In genomic region chr9:16608906-16609305, GRCh38 we compare ENCODE assay signal across 18 cellular contexts.
DNase-seq lines count a peak whose midpoint lies in the region; ATAC-seq and TF ChIP-seq lines count a peak whose summit lies in the region.
"Had no signal": no experiment of that assay in that cellular context is flagged by ENCODE, and none has a peak within 500 bp of the region (broad histone marks: within the 10 kb centered on the region; RNA-seq: fewer than 3 reads in every experiment).

No MANE protein-coding gene starts in this region.

- CTCF ChIA-PET in WTC11 (lab: Charles Lee) = no interaction called here

- no peaks in the 10 kb centered on the region for H3K36me3 ChIP-seq in Loucy (ENCODE audit: insufficient read depth, low read length)
- no peaks in the 10 kb centered on the region for H3K36me3 ChIP-seq in neural progenitor cell

- peak; percentile 69 for ATAC-seq in WTC11
- ATAC-seq in HG03196 (IDR thresholded peaks at IDR 0.05; ENCODE audit: unreplicated experiment) = no peak
- ATAC-seq: HepG2 had no signal

- H3F3A ChIP-seq in Loucy (ENCODE audit: low read depth) = no peaks in the 10 kb centered on the region
- H3F3A ChIP-seq in neural progenitor cell (ENCODE audit: low read depth) = peaks cover 9% of the 10 kb centered on the region

- H2AFZ ChIP-seq in Loucy (ENCODE audit: low read length) = peak overlapping the region; percentile 51
- H2AFZ ChIP-seq in neural progenitor cell (replicated peaks) = no peak overlapping the region

- H3K27ac ChIP-seq in neural progenitor cell = no peak overlapping the region
- H3K27ac ChIP-seq: C4-2B had no signal

- no peaks in the 10 kb centered on the region for H3K9me3 Mint-ChIP-seq in WTC11
- no peaks in the 10 kb centered on the region for H3K9me3 Mint-ChIP-seq in neural progenitor cell
- H3K9me3 Mint-ChIP-seq: HFFc6 had no signal

- H3K9me3 ChIP-seq in Loucy (ENCODE audit: insufficient read depth, low read depth, low read length) = no peaks in the 10 kb centered on the region
- H3K9me3 ChIP-seq in neural progenitor cell (ENCODE audit: low read depth) = no peaks in the 10 kb centered on the region

- H3K79me2 ChIP-seq in Loucy (ENCODE audit: insufficient read depth, low read length) = no peaks in the 10 kb centered on the region
- H3K79me2 ChIP-seq in neural progenitor cell (ENCODE audit: low read depth) = no peaks in the 10 kb centered on the region

- H3K27me3 ChIP-seq in Loucy (ENCODE audit: insufficient read depth, low read length, poor library complexity, severe bottlenecking) (no peaks in the 10 kb centered on the region), neural progenitor cell (no peaks in the 10 kb centered on the region)

- TF ChIP-seq CTCF in Loucy (conservative IDR thresholded peaks at IDR 0.05; ENCODE audit: low read length) = no peak
- no peak for TF ChIP-seq CTCF in WTC11 (IDR thresholded peaks at IDR 0.05)
- TF ChIP-seq CTCF in neural progenitor cell (IDR thresholded peaks at IDR 0.05) = no peak

- H3K4me2 ChIP-seq in Loucy (ENCODE audit: low read depth, low read length, poor library complexity, severe bottlenecking) = no peak overlapping the region
- peak overlapping the region; percentile 19 for H3K4me2 ChIP-seq in neural progenitor cell

- H3K36me3 Mint-ChIP-seq in WTC11 = no peaks in the 10 kb centered on the region
- H3K36me3 Mint-ChIP-seq in neural progenitor cell = no peaks in the 10 kb centered on the region
- H3K36me3 Mint-ChIP-seq: CD4-positive, alpha-beta memory T cell had no signal

- H3K4me1 ChIP-seq in Loucy (ENCODE audit: insufficient read depth, low read length, poor library complexity, severe bottlenecking) (peaks cover 20% of the 10 kb centered on the region), neural progenitor cell (peaks cover 30% of the 10 kb centered on the region)

- H4K20me1 ChIP-seq in Loucy (ENCODE audit: insufficient read depth, low read length, poor library complexity, severe bottlenecking) (no peaks in the 10 kb centered on the region), neural progenitor cell (ENCODE audit: low read depth) (no peaks in the 10 kb centered on the region)

- no peak overlapping the region for H3K4me3 ChIP-seq in Loucy (ENCODE audit: low read length, poor library complexity, severe bottlenecking)
- H3K4me3 ChIP-seq in neural progenitor cell = no peak overlapping the region

- peaks cover 48% of the 10 kb centered on the region for H3K4me1 Mint-ChIP-seq in WTC11
- H3K4me1 Mint-ChIP-seq in neural progenitor cell = peaks cover 16% of the 10 kb centered on the region
- H3K4me1 Mint-ChIP-seq: B cell; CD4-positive, alpha-beta memory T cell had no signal

- no peaks in the 10 kb centered on the region for H3K27me3 Mint-ChIP-seq in WTC11 (ENCODE audit: low read depth)
- no peaks in the 10 kb centered on the region for H3K27me3 Mint-ChIP-seq in neural progenitor cell (ENCODE audit: insufficient read depth, low read depth)
- H3K27me3 Mint-ChIP-seq: B cell; CD4-positive, alpha-beta memory T cell had no signal

- DNase-seq in NCI-H2171 treated with DMSO at 0.1 percent for 48 hours (lab: John Stamatoyannopoulos, UW) (peak; percentile 10), NCI-H2171 (lab: John Stamatoyannopoulos, UW) (no peak), WTC11 (ENCODE audit: low spot score) (no peak), neural progenitor cell (ENCODE audit: low spot score) (peak; percentile 66), LoVo (ENCODE audit: low spot score) (no peak), H4 (ENCODE audit: low spot score) (no peak)
- DNase-seq: CD4-positive, alpha-beta memory T cell; COR-L47; DMS153; DND-41; GDM1; HCEC 1CT; HFFc6 had no signal

- POLR2A ChIA-PET in WTC11 (lab: Charles Lee) = no interaction called here

- H3K9ac ChIP-seq in Loucy (ENCODE audit: low read depth, low read length, poor library complexity, severe bottlenecking) = no peak overlapping the region
- H3K9ac ChIP-seq in neural progenitor cell = no peak overlapping the region

- no peak overlapping the region for H3K27ac Mint-ChIP-seq in WTC11
- no peak overlapping the region for H3K27ac Mint-ChIP-seq in neural progenitor cell
- H3K27ac Mint-ChIP-seq: B cell; CD4-positive, alpha-beta memory T cell; HFFc6 had no signal

- no peak overlapping the region for H3K4me3 Mint-ChIP-seq in WTC11
- H3K4me3 Mint-ChIP-seq in neural progenitor cell = no peak overlapping the region
- H3K4me3 Mint-ChIP-seq: B cell; CD4-positive, alpha-beta memory T cell; HFFc6 had no signal

- no peaks in the 10 kb centered on the region for H3K9me2 ChIP-seq in Loucy (replicated peaks; ENCODE audit: low read depth, low read length)

TF ChIP-seq in WTC11, 78 proteins besides CTCF, POLR2A, EP300 and RAD21:
- TF ChIP-seq, protein P1, sequence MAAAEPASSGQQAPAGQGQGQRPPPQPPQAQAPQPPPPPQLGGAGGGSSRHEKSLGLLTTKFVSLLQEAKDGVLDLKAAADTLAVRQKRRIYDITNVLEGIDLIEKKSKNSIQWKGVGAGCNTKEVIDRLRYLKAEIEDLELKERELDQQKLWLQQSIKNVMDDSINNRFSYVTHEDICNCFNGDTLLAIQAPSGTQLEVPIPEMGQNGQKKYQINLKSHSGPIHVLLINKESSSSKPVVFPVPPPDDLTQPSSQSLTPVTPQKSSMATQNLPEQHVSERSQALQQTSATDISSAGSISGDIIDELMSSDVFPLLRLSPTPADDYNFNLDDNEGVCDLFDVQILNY (CRISPR knock-in tag; IDR thresholded peaks at IDR 0.05) = no peak
- TF ChIP-seq ZBTB21 (CRISPR knock-in tag; IDR thresholded peaks at IDR 0.05; ENCODE audit: borderline replicate concordance) (no peak), ZNF416 (CRISPR knock-in tag; IDR thresholded peaks at IDR 0.05) (no peak), SMAD4 (CRISPR knock-in tag; IDR thresholded peaks at IDR 0.05) (no peak), ATF2 (CRISPR knock-in tag; IDR thresholded peaks at IDR 0.05; ENCODE audit: borderline replicate concordance, low read depth) (no peak), FOXK1 (CRISPR knock-in tag; IDR thresholded peaks at IDR 0.05) (no peak), MXD4 (CRISPR knock-in tag; IDR thresholded peaks at IDR 0.05; ENCODE audit: borderline replicate concordance) (no peak), ZNF423 (CRISPR knock-in tag; IDR thresholded peaks at IDR 0.05) (no peak), TEAD4 (CRISPR knock-in tag; IDR thresholded peaks at IDR 0.05) (no peak), ATF1 (CRISPR knock-in tag; IDR thresholded peaks at IDR 0.05) (no peak), ZNF512 (CRISPR knock-in tag; IDR thresholded peaks at IDR 0.05; ENCODE audit: borderline replicate concordance) (no peak), GTF2I (CRISPR knock-in tag; conservative IDR thresholded peaks at IDR 0.05) (no peak), MAX (CRISPR knock-in tag; IDR thresholded peaks at IDR 0.05) (no peak)
- TF ChIP-seq, protein P2, sequence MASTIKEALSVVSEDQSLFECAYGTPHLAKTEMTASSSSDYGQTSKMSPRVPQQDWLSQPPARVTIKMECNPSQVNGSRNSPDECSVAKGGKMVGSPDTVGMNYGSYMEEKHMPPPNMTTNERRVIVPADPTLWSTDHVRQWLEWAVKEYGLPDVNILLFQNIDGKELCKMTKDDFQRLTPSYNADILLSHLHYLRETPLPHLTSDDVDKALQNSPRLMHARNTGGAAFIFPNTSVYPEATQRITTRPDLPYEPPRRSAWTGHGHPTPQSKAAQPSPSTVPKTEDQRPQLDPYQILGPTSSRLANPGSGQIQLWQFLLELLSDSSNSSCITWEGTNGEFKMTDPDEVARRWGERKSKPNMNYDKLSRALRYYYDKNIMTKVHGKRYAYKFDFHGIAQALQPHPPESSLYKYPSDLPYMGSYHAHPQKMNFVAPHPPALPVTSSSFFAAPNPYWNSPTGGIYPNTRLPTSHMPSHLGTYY (CRISPR knock-in tag; IDR thresholded peaks at IDR 0.05) = no peak
- TF ChIP-seq, protein P3, sequence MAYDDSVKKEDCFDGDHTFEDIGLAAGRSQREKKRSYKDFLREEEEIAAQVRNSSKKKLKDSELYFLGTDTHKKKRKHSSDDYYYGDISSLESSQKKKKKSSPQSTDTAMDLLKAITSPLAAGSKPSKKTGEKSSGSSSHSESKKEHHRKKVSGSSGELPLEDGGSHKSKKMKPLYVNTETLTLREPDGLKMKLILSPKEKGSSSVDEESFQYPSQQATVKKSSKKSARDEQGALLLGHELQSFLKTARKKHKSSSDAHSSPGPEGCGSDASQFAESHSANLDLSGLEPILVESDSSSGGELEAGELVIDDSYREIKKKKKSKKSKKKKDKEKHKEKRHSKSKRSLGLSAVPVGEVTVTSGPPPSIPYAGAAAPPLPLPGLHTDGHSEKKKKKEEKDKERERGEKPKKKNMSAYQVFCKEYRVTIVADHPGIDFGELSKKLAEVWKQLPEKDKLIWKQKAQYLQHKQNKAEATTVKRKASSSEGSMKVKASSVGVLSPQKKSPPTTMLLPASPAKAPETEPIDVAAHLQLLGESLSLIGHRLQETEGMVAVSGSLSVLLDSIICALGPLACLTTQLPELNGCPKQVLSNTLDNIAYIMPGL (CRISPR knock-in tag; IDR thresholded peaks at IDR 0.05) = no peak

Comparison
In these comparisons a context has a peak if more than half of its experiments do, and no peak if none do; other contexts are left out.
1. DNase-seq: peak in NCI-H2171 treated with DMSO at 0.1 percent for 48 hours (single experiment) and neural progenitor cell (single experiment); none in NCI-H2171 (single experiment), WTC11 (single experiment), LoVo (single experiment) and H4 (single experiment).